In genomic region chr16:85316321-85316919, GRCh38 we compare ENCODE assay signal across 1 cellular context.
TF ChIP-seq lines count a peak whose summit lies in the region.

No MANE protein-coding gene starts in this region.

TF ChIP-seq in K562, 482 proteins besides CTCF, POLR2A, EP300 and RAD21 (continued from another document and continues in another):
- 0 out of 2 replicates have a peak, but pooled peaks have one; percentile 12 for TF ChIP-seq ZKSCAN1 (IDR thresholded peaks at IDR 0.05; ENCODE audit: low read depth, low read length)
- no peak for TF ChIP-seq NFIC (IDR thresholded peaks at IDR 0.05)
- no peak for TF ChIP-seq RBM39 (optimal IDR thresholded peaks at IDR 0.05; ENCODE audit: low read depth, low read length)
- TF ChIP-seq ARID2 (IDR thresholded peaks at IDR 0.05), result peak; percentile 59; the same call in 1 of the 2 replicates
- TF ChIP-seq ZNF408 (CRISPR knock-in tag; IDR thresholded peaks at IDR 0.05; ENCODE audit: low read depth), result no peak
- TF ChIP-seq, protein P1, sequence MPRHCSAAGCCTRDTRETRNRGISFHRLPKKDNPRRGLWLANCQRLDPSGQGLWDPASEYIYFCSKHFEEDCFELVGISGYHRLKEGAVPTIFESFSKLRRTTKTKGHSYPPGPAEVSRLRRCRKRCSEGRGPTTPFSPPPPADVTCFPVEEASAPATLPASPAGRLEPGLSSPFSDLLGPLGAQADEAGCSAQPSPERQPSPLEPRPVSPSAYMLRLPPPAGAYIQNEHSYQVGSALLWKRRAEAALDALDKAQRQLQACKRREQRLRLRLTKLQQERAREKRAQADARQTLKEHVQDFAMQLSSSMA (CRISPR knock-in tag; IDR thresholded peaks at IDR 0.05), result no peak
- TF ChIP-seq ARID1B (IDR thresholded peaks at IDR 0.05), result peak; percentile 33; the same call in 1 of the 2 replicates
- TF ChIP-seq FUS (optimal IDR thresholded peaks at IDR 0.05; ENCODE audit: low read depth, low read length), result no peak
- TF ChIP-seq DEAF1 (CRISPR knock-in tag; IDR thresholded peaks at IDR 0.05), result peak; percentile 64
- no peak for TF ChIP-seq SETDB1 (IDR thresholded peaks at IDR 0.05; ENCODE audit: low read length)
- no peak for TF ChIP-seq ZBTB1 (CRISPR knock-in tag; IDR thresholded peaks at IDR 0.05; ENCODE audit: borderline replicate concordance, low read depth)
- TF ChIP-seq NR4A1 (CRISPR knock-in tag; IDR thresholded peaks at IDR 0.05), result no peak
- TF ChIP-seq NR4A1 (tag; IDR thresholded peaks at IDR 0.05), result no peak
- TF ChIP-seq MEF2A (IDR thresholded peaks at IDR 0.05; ENCODE audit: control insufficient read depth, low read depth, low read length), result no peak
- no peak for TF ChIP-seq ZBTB26 (CRISPR knock-in tag; IDR thresholded peaks at IDR 0.05)
- TF ChIP-seq CBFB (CRISPR knock-in tag; IDR thresholded peaks at IDR 0.05), result no peak
- TF ChIP-seq GATAD2B (IDR thresholded peaks at IDR 0.05; ENCODE audit: borderline replicate concordance), result no peak
- TF ChIP-seq PHB (CRISPR knock-in tag; IDR thresholded peaks at IDR 0.05), result no peak
- TF ChIP-seq BDP1 (IDR thresholded peaks at IDR 0.05; ENCODE audit: insufficient read depth, insufficient read length), result no peak
- TF ChIP-seq TFAP4 (CRISPR knock-in tag; IDR thresholded peaks at IDR 0.05; ENCODE audit: borderline replicate concordance), result peak; percentile 76; the same call in 1 of the 2 replicates
- no peak for TF ChIP-seq E2F1 (CRISPR knock-in tag; IDR thresholded peaks at IDR 0.05)
- TF ChIP-seq, protein P2, sequence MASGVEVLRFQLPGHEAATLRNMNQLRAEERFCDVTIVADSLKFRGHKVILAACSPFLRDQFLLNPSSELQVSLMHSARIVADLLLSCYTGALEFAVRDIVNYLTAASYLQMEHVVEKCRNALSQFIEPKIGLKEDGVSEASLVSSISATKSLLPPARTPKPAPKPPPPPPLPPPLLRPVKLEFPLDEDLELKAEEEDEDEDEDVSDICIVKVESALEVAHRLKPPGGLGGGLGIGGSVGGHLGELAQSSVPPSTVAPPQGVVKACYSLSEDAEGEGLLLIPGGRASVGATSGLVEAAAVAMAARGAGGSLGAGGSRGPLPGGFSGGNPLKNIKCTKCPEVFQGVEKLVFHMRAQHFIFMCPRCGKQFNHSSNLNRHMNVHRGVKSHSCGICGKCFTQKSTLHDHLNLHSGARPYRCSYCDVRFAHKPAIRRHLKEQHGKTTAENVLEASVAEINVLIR (CRISPR knock-in tag; IDR thresholded peaks at IDR 0.05), result no peak
- TF ChIP-seq TGIF2 (CRISPR knock-in tag; IDR thresholded peaks at IDR 0.05), result no peak
- TF ChIP-seq TAL1 (IDR thresholded peaks at IDR 0.05), result no peak
- no peak for TF ChIP-seq NFYB (IDR thresholded peaks at IDR 0.05; ENCODE audit: extremely low read depth, insufficient read length)
- TF ChIP-seq TBP (optimal IDR thresholded peaks at IDR 0.05; ENCODE audit: low read depth, low read length), result no peak
- TF ChIP-seq WHSC1 (IDR thresholded peaks at IDR 0.05; ENCODE audit: low read length), result no peak
- no peak for TF ChIP-seq CHCHD3 (CRISPR knock-in tag; IDR thresholded peaks at IDR 0.05)
- TF ChIP-seq, protein P3, sequence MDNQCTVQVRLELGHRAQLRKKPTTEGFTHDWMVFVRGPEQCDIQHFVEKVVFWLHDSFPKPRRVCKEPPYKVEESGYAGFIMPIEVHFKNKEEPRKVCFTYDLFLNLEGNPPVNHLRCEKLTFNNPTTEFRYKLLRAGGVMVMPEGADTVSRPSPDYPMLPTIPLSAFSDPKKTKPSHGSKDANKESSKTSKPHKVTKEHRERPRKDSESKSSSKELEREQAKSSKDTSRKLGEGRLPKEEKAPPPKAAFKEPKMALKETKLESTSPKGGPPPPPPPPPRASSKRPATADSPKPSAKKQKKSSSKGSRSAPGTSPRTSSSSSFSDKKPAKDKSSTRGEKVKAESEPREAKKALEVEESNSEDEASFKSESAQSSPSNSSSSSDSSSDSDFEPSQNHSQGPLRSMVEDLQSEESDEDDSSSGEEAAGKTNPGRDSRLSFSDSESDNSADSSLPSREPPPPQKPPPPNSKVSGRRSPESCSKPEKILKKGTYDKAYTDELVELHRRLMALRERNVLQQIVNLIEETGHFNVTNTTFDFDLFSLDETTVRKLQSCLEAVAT (IDR thresholded peaks at IDR 0.05), result peak in 1 of 2 experiments; percentile 39; a peak in 1 of 4 replicates
- no peak for TF ChIP-seq BCL6 (CRISPR knock-in tag; IDR thresholded peaks at IDR 0.05)
- TF ChIP-seq, protein P4, sequence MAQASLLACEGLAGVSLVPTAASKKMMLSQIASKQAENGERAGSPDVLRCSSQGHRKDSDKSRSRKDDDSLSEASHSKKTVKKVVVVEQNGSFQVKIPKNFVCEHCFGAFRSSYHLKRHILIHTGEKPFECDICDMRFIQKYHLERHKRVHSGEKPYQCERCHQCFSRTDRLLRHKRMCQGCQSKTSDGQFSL (CRISPR knock-in tag; IDR thresholded peaks at IDR 0.05), result 0 out of 2 replicates have a peak, but pooled peaks have one; percentile 64
- TF ChIP-seq, protein P4 (tag; IDR thresholded peaks at IDR 0.05), result no peak
- TF ChIP-seq E2F3 (CRISPR knock-in tag; IDR thresholded peaks at IDR 0.05), result no peak
- peak in 1 of 2 experiments; percentile 36; a peak in 1 of 4 replicates for TF ChIP-seq TBL1XR1 (IDR thresholded peaks at IDR 0.05; ENCODE audit: low read length in 2 of 2)
- TF ChIP-seq ZNF592 (IDR thresholded peaks at IDR 0.05), result 0 out of 2 replicates have a peak, but pooled peaks have one; percentile 25
- no peak for TF ChIP-seq KLF10 (CRISPR knock-in tag; IDR thresholded peaks at IDR 0.05)
- TF ChIP-seq ZNF655 (CRISPR knock-in tag; IDR thresholded peaks at IDR 0.05), result no peak
- TF ChIP-seq FOXK1 (CRISPR knock-in tag; IDR thresholded peaks at IDR 0.05; ENCODE audit: borderline replicate concordance), result no peak
- peak; percentile 50; the same call in 1 of the 2 replicates for TF ChIP-seq ATF7 (IDR thresholded peaks at IDR 0.05)
- TF ChIP-seq GABPA (tag; conservative IDR thresholded peaks at IDR 0.05; ENCODE audit: low read depth), result no peak
- no peak for TF ChIP-seq NFRKB (IDR thresholded peaks at IDR 0.05; ENCODE audit: low read depth)
- TF ChIP-seq, protein P5, sequence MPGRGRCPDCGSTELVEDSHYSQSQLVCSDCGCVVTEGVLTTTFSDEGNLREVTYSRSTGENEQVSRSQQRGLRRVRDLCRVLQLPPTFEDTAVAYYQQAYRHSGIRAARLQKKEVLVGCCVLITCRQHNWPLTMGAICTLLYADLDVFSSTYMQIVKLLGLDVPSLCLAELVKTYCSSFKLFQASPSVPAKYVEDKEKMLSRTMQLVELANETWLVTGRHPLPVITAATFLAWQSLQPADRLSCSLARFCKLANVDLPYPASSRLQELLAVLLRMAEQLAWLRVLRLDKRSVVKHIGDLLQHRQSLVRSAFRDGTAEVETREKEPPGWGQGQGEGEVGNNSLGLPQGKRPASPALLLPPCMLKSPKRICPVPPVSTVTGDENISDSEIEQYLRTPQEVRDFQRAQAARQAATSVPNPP (IDR thresholded peaks at IDR 0.05; ENCODE audit: borderline replicate concordance, insufficient read depth, insufficient read length), result no peak
- no peak for TF ChIP-seq SUPT5H (IDR thresholded peaks at IDR 0.05)
- TF ChIP-seq NFATC3 (IDR thresholded peaks at IDR 0.05), result no peak
- no peak for TF ChIP-seq CBX5 (IDR thresholded peaks at IDR 0.05; ENCODE audit: borderline replicate concordance, low read depth)
- TF ChIP-seq SAFB2 (IDR thresholded peaks at IDR 0.05; ENCODE audit: borderline replicate concordance, low read depth, low read length, severe bottlenecking), result no peak
- no peak for TF ChIP-seq OTX1 (CRISPR knock-in tag; IDR thresholded peaks at IDR 0.05)
- no peak for TF ChIP-seq BCOR (IDR thresholded peaks at IDR 0.05)
- TF ChIP-seq ZNF589 (CRISPR knock-in tag; IDR thresholded peaks at IDR 0.05; ENCODE audit: low read depth), result no peak
